18 cellular contexts compared by ENCODE assay signal in the genomic region with DNA sequence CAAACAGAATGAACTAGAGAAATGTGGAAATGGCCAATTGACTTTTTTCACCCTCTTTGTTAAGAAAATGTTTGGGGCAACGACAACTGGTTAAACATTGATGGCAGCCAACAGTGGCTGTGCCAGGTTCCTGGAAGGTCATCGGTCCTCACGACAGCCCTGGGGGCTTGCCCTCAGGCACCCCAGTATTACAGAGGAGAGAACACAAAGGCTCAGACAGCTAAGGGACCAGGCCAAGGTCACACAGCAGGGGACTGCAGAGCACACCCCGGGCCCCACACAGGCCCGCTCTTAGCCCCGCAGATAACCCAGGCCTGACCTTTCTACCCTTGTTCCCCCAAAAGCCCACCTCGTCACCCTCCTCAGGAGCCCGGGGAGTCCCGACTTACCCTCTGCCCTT. TPM values are rescaled to one million over a fixed set of nuclear protein-coding genes. Genes with fewer than 3 reads are reported as not detected.
"Had no signal": no experiment of that assay in that cellular context is flagged by ENCODE, and none has a peak within 500 bp of the region (broad histone marks: within the 10 kb centered on the region; RNA-seq: fewer than 3 reads in every experiment).

No MANE protein-coding gene starts in this region.

- H3K27me3 ChIP-seq: right atrium auricular region had no signal

- H3K27ac Mint-ChIP-seq: activated B cell treated with CpG ODN at 0.5 μM for 24 hours; activated CD4-positive, alpha-beta memory T cell treated with anti-CD3 and anti-CD28 coated beads, Interleukin-2, amount 10 ng/mL, durations not matched to agents 7 days and 5 days; activated CD8-positive, alpha-beta memory T cell treated with anti-CD3 and anti-CD28 coated beads, Interleukin-2, amount 10 ng/mL, durations not matched to agents 7 days and 5 days; activated naive CD8-positive, alpha-beta T cell; natural killer cell; stimulated activated naive CD8-positive, alpha-beta T cell treated with anti-CD3 and anti-CD28 coated beads, Interleukin-15, Interleukin-2, amounts not matched to agents 100 ng/mL and 50 ng/mL, for 24 hours; T-helper 2 cell treated with Interferon-gamma antibody and Interleukin-4, amounts not matched to agents 5 μg/mL and 100 μg/mL, for 36 hours had no signal

- DNase-seq: activated B cell treated with CpG ODN at 0.5 μM for 24 hours; activated CD4-positive, alpha-beta memory T cell treated with anti-CD3 and anti-CD28 coated beads, Interleukin-2, amount 10 ng/mL, durations not matched to agents 7 days and 5 days; activated CD4-positive, alpha-beta T cell treated with anti-CD3 and anti-CD28 coated beads for 48 hours; activated CD8-positive, alpha-beta memory T cell treated with anti-CD3 and anti-CD28 coated beads, Interleukin-2, amount 10 ng/mL, durations not matched to agents 7 days and 5 days; amniotic stem cell; caudate nucleus; dorsolateral prefrontal cortex; head of caudate nucleus; kidney glomerular epithelial cell; left ventricle myocardium superior; natural killer cell; transverse colon had no signal

- H3K36me3 Mint-ChIP-seq: activated CD8-positive, alpha-beta memory T cell treated with anti-CD3 and anti-CD28 coated beads, Interleukin-2, amount 10 ng/mL, durations not matched to agents 7 days and 5 days; natural killer cell had no signal

- H3K9me3 ChIP-seq: prostate gland, right atrium auricular region, transverse colon had no signal

- H3K4me3 Mint-ChIP-seq: activated B cell treated with CpG ODN at 0.5 μM for 24 hours; activated CD4-positive, alpha-beta memory T cell treated with anti-CD3 and anti-CD28 coated beads, Interleukin-2, amount 10 ng/mL, durations not matched to agents 7 days and 5 days; activated CD8-positive, alpha-beta memory T cell treated with anti-CD3 and anti-CD28 coated beads, Interleukin-2, amount 10 ng/mL, durations not matched to agents 7 days and 5 days; activated naive CD8-positive, alpha-beta T cell; natural killer cell; stimulated activated naive CD8-positive, alpha-beta T cell treated with anti-CD3 and anti-CD28 coated beads, Interleukin-15, Interleukin-2, amounts not matched to agents 100 ng/mL and 50 ng/mL, for 24 hours; T-helper 2 cell treated with Interferon-gamma antibody and Interleukin-4, amounts not matched to agents 5 μg/mL and 100 μg/mL, for 36 hours had no signal

- H3K36me3 ChIP-seq: prostate gland, right atrium auricular region, transverse colon had no signal

- H3K27ac ChIP-seq: dorsolateral prefrontal cortex, prostate gland, right atrium auricular region, transverse colon had no signal

- H3K9me3 Mint-ChIP-seq: activated B cell treated with CpG ODN at 0.5 μM for 24 hours; activated CD4-positive, alpha-beta memory T cell treated with anti-CD3 and anti-CD28 coated beads, Interleukin-2, amount 10 ng/mL, durations not matched to agents 7 days and 5 days; natural killer cell; stimulated activated naive CD8-positive, alpha-beta T cell treated with anti-CD3 and anti-CD28 coated beads, Interleukin-15, Interleukin-2, amounts not matched to agents 100 ng/mL and 50 ng/mL, for 24 hours; T-helper 2 cell treated with Interferon-gamma antibody and Interleukin-4, amounts not matched to agents 5 μg/mL and 100 μg/mL, for 36 hours had no signal

- H3K4me3 ChIP-seq: transverse colon had no signal

- ATAC-seq: activated CD8-positive, alpha-beta memory T cell treated with anti-CD3 and anti-CD28 coated beads, Interleukin-2, amount 10 ng/mL, durations not matched to agents 7 days and 5 days; left ventricle myocardium superior; natural killer cell had no signal

RNA-seq across cellular contexts. Expression of a gene that starts 1.3 kb away (rescaled TPM):
- total RNA-seq: activated B cell treated with CpG ODN at 0.5 μM for 24 hours; activated CD4-positive, alpha-beta memory T cell treated with anti-CD3 and anti-CD28 coated beads, Interleukin-2, amount 10 ng/mL, durations not matched to agents 7 days and 5 days; activated CD8-positive, alpha-beta memory T cell treated with anti-CD3 and anti-CD28 coated beads, Interleukin-2, amount 10 ng/mL, durations not matched to agents 7 days and 5 days; frontal cortex; natural killer cell had no signal
